ENCODE assay signal across 12 cellular contexts in genomic region chr4:94913316-94913715, GRCh38.
DNase-seq lines count a peak whose midpoint lies in the region; ATAC-seq and TF ChIP-seq lines count a peak whose summit lies in the region.
"Had no signal": no experiment of that assay in that cellular context is flagged by ENCODE, and none has a peak within 500 bp of the region (broad histone marks: within the 10 kb centered on the region; RNA-seq: fewer than 3 reads in every experiment).

No MANE protein-coding gene starts in this region.

- no peaks in the 10 kb centered on the region for H3K4me1 ChIP-seq in breast epithelium
- no peaks in the 10 kb centered on the region for H3K4me1 ChIP-seq in esophagus squamous epithelium
- H3K4me1 ChIP-seq in mucosa of descending colon (ENCODE audit: low read depth): no peaks in the 10 kb centered on the region
- H3K4me1 ChIP-seq: colonic mucosa had no signal

- H3K27ac ChIP-seq in breast epithelium: no peak overlapping the region
- H3K27ac ChIP-seq in esophagus squamous epithelium: no peak overlapping the region
- H3K27ac ChIP-seq: BLaER1 treated with 17β-estradiol and CSF1 and Interleukin-3, amounts not matched to agents 10 nM and 100 nM; colonic mucosa had no signal

- H3K9me3 ChIP-seq in breast epithelium (peaks cover 7 to 13% of the 10 kb centered on the region in 2 donors), esophagus squamous epithelium (peaks cover 0 to 10% (median 10%) of the 10 kb centered on the region in 3 donors), mucosa of descending colon (peaks cover 8% of the 10 kb centered on the region)
- H3K9me3 ChIP-seq: colonic mucosa had no signal

- ATAC-seq in GM18499 (IDR thresholded peaks at IDR 0.05; ENCODE audit: insufficient read depth, unreplicated experiment): peak; percentile 54
- peak; percentile 76 for ATAC-seq in GM19324 (IDR thresholded peaks at IDR 0.05; ENCODE audit: low FRiP score, unreplicated experiment)
- peak; percentile 65 for ATAC-seq in HG02763 (IDR thresholded peaks at IDR 0.05; ENCODE audit: unreplicated experiment)
- peak; percentile 84 for ATAC-seq in HG03571 (IDR thresholded peaks at IDR 0.05; ENCODE audit: unreplicated experiment)
- no peak for ATAC-seq in mucosa of descending colon

- 58 to 71% methylated on average over 1 of the region's 1 CpG for WGBS in esophagus squamous epithelium, 2 donors

- no peaks in the 10 kb centered on the region for H3K36me3 ChIP-seq in breast epithelium
- no peaks in the 10 kb centered on the region for H3K36me3 ChIP-seq in esophagus squamous epithelium
- no peaks in the 10 kb centered on the region for H3K36me3 ChIP-seq in mucosa of descending colon (ENCODE audit: low read depth)
- H3K36me3 ChIP-seq: BLaER1 treated with 17β-estradiol and CSF1 and Interleukin-3, amounts not matched to agents 10 nM and 100 nM; colonic mucosa had no signal

- DNase-seq in breast epithelium (ENCODE audit: low spot score in 2 of 2) (no peak), esophagus squamous epithelium (lab: John Stamatoyannopoulos, UW) (no peak), mucosa of descending colon (no peak)
- DNase-seq in activated CD8-positive, alpha-beta memory T cell treated with anti-CD3 and anti-CD28 coated beads, Interleukin-2, amount 50 U/mL, for 48 hours: no peak
- DNase-seq: colonic mucosa; OCI-M1; stimulated activated CD4-positive, alpha-beta T cell treated with anti-CD3 and anti-CD28 coated beads, Interleukin-4, amount 100 ng/mL, for 24 hours had no signal

- TF ChIP-seq CTCF in breast epithelium (IDR thresholded peaks at IDR 0.05) (no peak), esophagus squamous epithelium (IDR thresholded peaks at IDR 0.05) (no peak), mucosa of descending colon (IDR thresholded peaks at IDR 0.05) (no peak)

- TF ChIP-seq POLR2A in breast epithelium (IDR thresholded peaks at IDR 0.05): no peak
- TF ChIP-seq POLR2A in esophagus squamous epithelium (IDR thresholded peaks at IDR 0.05): no peak

- H3K4me3 ChIP-seq in breast epithelium: no peak overlapping the region
- H3K4me3 ChIP-seq in esophagus squamous epithelium: no peak overlapping the region
- no peak overlapping the region for H3K4me3 ChIP-seq in mucosa of descending colon
- H3K4me3 ChIP-seq: BLaER1 treated with 17β-estradiol and CSF1 and Interleukin-3, amounts not matched to agents 10 nM and 100 nM; colonic mucosa had no signal

- intact Hi-C loops in breast epithelium (cut with DNase I; ENCODE audit: low total_unique reads): no loop called here
- intact Hi-C loops in esophagus squamous epithelium (cut with DNase I): no loop called here
- intact Hi-C loops in mucosa of descending colon (cut with DNase I, micrococcal nuclease): no loop called here

- H3K27me3 ChIP-seq in breast epithelium (no peaks in the 10 kb centered on the region), esophagus squamous epithelium (no peaks in the 10 kb centered on the region)
- H3K27me3 ChIP-seq: BLaER1 treated with 17β-estradiol and CSF1 and Interleukin-3, amounts not matched to agents 10 nM and 100 nM; colonic mucosa had no signal
